In genomic region chr5:68251804-68252648, GRCh38 we compare ENCODE assay signal across 1 cellular context.
TF ChIP-seq lines count a peak whose summit lies in the region.

No MANE protein-coding gene starts in this region.

TF ChIP-seq in IMR-90, 13 proteins besides CTCF, POLR2A, EP300 and RAD21 (continued from another document):
- TF ChIP-seq FOS (IDR thresholded peaks at IDR 0.05; ENCODE audit: low read depth, low read length) (no peak), ELK1 (IDR thresholded peaks at IDR 0.05; ENCODE audit: borderline replicate concordance, low read depth, low read length) (no peak), CEBPB (IDR thresholded peaks at IDR 0.05; ENCODE audit: low read depth, low read length) (no peak), RCOR1 (IDR thresholded peaks at IDR 0.05; ENCODE audit: insufficient replicate concordance, low read length) (no peak), BHLHE40 (IDR thresholded peaks at IDR 0.05; ENCODE audit: low read depth, low read length) (no peak), MXI1 (IDR thresholded peaks at IDR 0.05; ENCODE audit: borderline replicate concordance, low read depth, low read length) (no peak)
